ENCODE assay signal across 1 cellular context in the genomic region with DNA sequence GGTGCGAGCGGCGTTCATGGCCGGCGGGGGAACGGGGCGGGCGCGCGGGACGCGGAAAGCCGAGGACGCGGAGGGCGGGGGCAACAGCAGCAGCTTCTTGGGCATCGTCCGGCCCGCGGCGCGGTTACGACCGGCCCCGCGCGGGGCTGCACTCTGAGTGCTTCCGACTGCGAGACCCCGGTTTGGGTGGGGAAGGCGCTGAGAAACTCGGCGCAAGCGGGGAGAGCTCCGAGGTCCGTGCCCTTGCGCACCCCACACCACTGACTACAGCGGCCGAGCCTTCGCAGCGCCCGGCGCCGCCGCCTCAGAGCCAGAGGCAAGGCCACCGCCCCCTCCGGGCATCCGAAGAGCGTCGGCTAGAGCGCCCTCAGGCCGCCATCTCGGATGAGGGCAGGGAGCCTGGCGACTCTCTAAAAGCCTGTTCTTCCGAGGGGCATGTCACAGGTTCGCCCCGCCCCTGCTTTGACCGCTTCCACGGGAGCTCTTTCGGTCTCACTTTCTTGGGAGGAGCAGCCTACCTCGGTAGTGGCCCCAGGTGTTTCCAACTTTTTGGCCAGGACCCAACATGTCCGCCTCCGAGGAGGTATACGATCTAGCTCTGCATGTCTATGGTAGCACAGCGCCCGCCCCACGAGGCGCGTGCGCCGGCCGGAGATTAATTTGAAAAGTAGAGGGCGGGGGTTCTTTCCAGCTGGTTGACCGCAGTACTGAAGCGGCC.
TF ChIP-seq lines count a peak whose summit lies in the region.

A gene with protein sequence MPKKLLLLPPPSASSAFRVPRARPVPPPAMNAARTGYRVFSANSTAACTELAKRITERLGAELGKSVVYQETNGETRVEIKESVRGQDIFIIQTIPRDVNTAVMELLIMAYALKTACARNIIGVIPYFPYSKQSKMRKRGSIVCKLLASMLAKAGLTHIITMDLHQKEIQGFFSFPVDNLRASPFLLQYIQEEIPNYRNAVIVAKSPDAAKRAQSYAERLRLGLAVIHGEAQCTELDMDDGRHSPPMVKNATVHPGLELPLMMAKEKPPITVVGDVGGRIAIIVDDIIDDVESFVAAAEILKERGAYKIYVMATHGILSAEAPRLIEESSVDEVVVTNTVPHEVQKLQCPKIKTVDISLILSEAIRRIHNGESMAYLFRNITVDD (minus strand): TSS at position 318 of the 718 bp plus-strand sequence. CDS start 213 bp downstream, at position 105.

TF ChIP-seq in HEK293, 187 proteins besides CTCF, POLR2A, EP300 and RAD21 (continued from another document):
- peak; percentile 96; the same call in 1 of the 2 replicates for TF ChIP-seq ZNF391 (tag by site-specific recombination; IDR thresholded peaks at IDR 0.05; ENCODE audit: borderline replicate concordance, low read depth)
- TF ChIP-seq, protein P1, sequence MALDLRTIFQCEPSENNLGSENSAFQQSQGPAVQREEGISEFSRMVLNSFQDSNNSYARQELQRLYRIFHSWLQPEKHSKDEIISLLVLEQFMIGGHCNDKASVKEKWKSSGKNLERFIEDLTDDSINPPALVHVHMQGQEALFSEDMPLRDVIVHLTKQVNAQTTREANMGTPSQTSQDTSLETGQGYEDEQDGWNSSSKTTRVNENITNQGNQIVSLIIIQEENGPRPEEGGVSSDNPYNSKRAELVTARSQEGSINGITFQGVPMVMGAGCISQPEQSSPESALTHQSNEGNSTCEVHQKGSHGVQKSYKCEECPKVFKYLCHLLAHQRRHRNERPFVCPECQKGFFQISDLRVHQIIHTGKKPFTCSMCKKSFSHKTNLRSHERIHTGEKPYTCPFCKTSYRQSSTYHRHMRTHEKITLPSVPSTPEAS (tag by site-specific recombination; IDR thresholded peaks at IDR 0.05), result no peak; the same call in 1 of the 2 replicates
- TF ChIP-seq RBAK (tag by site-specific recombination; IDR thresholded peaks at IDR 0.05), result no peak
- peak; percentile 54; the same call in 1 of the 2 replicates for TF ChIP-seq SCRT2 (tag by site-specific recombination; IDR thresholded peaks at IDR 0.05)
- peak; percentile 98 for TF ChIP-seq KLF7 (tag by site-specific recombination; IDR thresholded peaks at IDR 0.05; ENCODE audit: borderline replicate concordance)
- no peak for TF ChIP-seq MZF1 (tag by site-specific recombination; IDR thresholded peaks at IDR 0.05; ENCODE audit: borderline replicate concordance)
- no peak for TF ChIP-seq ZNF132 (tag by site-specific recombination; IDR thresholded peaks at IDR 0.05; ENCODE audit: borderline replicate concordance)
- TF ChIP-seq GLI4 (tag by site-specific recombination; IDR thresholded peaks at IDR 0.05), result 0 out of 2 replicates have a peak, but pooled peaks have one; percentile 22
- TF ChIP-seq ZNF544 (tag by site-specific recombination; IDR thresholded peaks at IDR 0.05), result no peak
- TF ChIP-seq ZNF548 (tag by site-specific recombination; IDR thresholded peaks at IDR 0.05), result no peak
- peak; percentile 84 for TF ChIP-seq ZNF2 (tag by site-specific recombination; IDR thresholded peaks at IDR 0.05)
- no peak for TF ChIP-seq ZNF701 (tag by site-specific recombination; IDR thresholded peaks at IDR 0.05)
- no peak for TF ChIP-seq ZNF473 (tag by site-specific recombination; IDR thresholded peaks at IDR 0.05)
- no peak for TF ChIP-seq ZNF426 (tag by site-specific recombination; IDR thresholded peaks at IDR 0.05)
- no peak for TF ChIP-seq ZBTB1 (tag by site-specific recombination; IDR thresholded peaks at IDR 0.05)
- TF ChIP-seq, protein P2, sequence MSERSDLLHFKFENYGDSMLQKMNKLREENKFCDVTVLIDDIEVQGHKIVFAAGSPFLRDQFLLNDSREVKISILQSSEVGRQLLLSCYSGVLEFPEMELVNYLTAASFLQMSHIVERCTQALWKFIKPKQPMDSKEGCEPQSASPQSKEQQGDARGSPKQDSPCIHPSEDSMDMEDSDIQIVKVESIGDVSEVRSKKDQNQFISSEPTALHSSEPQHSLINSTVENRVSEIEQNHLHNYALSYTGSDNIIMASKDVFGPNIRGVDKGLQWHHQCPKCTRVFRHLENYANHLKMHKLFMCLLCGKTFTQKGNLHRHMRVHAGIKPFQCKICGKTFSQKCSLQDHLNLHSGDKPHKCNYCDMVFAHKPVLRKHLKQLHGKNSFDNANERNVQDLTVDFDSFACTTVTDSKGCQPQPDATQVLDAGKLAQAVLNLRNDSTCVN (tag by site-specific recombination; optimal IDR thresholded peaks at IDR 0.05), result peak; percentile 97
- TF ChIP-seq YY2 (tag by site-specific recombination; IDR thresholded peaks at IDR 0.05), result peak; percentile 98
- TF ChIP-seq ZNF211 (tag by site-specific recombination; IDR thresholded peaks at IDR 0.05; ENCODE audit: low read depth), result no peak
- TF ChIP-seq ZNF677 (tag by site-specific recombination; IDR thresholded peaks at IDR 0.05), result no peak
- peak; percentile 94 for TF ChIP-seq ZNF501 (tag by site-specific recombination; IDR thresholded peaks at IDR 0.05)
- TF ChIP-seq, protein P3, sequence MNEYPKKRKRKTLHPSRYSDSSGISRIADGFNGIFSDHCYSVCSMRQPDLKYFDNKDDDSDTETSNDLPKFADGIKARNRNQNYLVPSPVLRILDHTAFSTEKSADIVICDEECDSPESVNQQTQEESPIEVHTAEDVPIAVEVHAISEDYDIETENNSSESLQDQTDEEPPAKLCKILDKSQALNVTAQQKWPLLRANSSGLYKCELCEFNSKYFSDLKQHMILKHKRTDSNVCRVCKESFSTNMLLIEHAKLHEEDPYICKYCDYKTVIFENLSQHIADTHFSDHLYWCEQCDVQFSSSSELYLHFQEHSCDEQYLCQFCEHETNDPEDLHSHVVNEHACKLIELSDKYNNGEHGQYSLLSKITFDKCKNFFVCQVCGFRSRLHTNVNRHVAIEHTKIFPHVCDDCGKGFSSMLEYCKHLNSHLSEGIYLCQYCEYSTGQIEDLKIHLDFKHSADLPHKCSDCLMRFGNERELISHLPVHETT (tag by site-specific recombination; IDR thresholded peaks at IDR 0.05), result peak; percentile 99
- no peak for TF ChIP-seq ZNF768 (tag by site-specific recombination; IDR thresholded peaks at IDR 0.05)
- TF ChIP-seq KLF10 (tag by site-specific recombination; IDR thresholded peaks at IDR 0.05), result peak; percentile 95
- no peak for TF ChIP-seq ZNF292 (tag by site-specific recombination; IDR thresholded peaks at IDR 0.05; ENCODE audit: borderline replicate concordance, low read depth)
- no peak for TF ChIP-seq ZNF302 (tag by site-specific recombination; IDR thresholded peaks at IDR 0.05; ENCODE audit: low read depth)
- no peak for TF ChIP-seq ZNF48 (tag by site-specific recombination; IDR thresholded peaks at IDR 0.05)
- peak; percentile 72 for TF ChIP-seq ZBTB7A (tag by site-specific recombination; IDR thresholded peaks at IDR 0.05; ENCODE audit: low read depth)
- no peak for TF ChIP-seq ZNF174 (tag by site-specific recombination; IDR thresholded peaks at IDR 0.05)
- TF ChIP-seq, protein P4, sequence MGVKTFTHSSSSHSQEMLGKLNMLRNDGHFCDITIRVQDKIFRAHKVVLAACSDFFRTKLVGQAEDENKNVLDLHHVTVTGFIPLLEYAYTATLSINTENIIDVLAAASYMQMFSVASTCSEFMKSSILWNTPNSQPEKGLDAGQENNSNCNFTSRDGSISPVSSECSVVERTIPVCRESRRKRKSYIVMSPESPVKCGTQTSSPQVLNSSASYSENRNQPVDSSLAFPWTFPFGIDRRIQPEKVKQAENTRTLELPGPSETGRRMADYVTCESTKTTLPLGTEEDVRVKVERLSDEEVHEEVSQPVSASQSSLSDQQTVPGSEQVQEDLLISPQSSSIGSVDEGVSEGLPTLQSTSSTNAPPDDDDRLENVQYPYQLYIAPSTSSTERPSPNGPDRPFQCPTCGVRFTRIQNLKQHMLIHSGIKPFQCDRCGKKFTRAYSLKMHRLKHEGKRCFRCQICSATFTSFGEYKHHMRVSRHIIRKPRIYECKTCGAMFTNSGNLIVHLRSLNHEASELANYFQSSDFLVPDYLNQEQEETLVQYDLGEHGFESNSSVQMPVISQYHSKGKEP (tag by site-specific recombination; IDR thresholded peaks at IDR 0.05), result no peak
- no peak for TF ChIP-seq ZBTB48 (tag by site-specific recombination; IDR thresholded peaks at IDR 0.05)
- TF ChIP-seq, protein P5, sequence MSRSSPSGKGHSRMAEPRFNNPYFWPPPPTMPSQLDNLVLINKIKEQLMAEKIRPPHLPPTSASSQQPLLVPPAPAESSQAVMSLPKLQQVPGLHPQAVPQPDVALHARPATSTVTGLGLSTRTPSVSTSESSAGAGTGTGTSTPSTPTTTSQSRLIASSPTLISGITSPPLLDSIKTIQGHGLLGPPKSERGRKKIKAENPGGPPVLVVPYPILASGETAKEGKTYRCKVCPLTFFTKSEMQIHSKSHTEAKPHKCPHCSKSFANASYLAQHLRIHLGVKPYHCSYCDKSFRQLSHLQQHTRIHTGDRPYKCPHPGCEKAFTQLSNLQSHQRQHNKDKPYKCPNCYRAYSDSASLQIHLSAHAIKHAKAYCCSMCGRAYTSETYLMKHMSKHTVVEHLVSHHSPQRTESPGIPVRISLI (tag by site-specific recombination; IDR thresholded peaks at IDR 0.05), result no peak
